Comparison of ENCODE assay signal across 13 cellular contexts in the genomic region with DNA sequence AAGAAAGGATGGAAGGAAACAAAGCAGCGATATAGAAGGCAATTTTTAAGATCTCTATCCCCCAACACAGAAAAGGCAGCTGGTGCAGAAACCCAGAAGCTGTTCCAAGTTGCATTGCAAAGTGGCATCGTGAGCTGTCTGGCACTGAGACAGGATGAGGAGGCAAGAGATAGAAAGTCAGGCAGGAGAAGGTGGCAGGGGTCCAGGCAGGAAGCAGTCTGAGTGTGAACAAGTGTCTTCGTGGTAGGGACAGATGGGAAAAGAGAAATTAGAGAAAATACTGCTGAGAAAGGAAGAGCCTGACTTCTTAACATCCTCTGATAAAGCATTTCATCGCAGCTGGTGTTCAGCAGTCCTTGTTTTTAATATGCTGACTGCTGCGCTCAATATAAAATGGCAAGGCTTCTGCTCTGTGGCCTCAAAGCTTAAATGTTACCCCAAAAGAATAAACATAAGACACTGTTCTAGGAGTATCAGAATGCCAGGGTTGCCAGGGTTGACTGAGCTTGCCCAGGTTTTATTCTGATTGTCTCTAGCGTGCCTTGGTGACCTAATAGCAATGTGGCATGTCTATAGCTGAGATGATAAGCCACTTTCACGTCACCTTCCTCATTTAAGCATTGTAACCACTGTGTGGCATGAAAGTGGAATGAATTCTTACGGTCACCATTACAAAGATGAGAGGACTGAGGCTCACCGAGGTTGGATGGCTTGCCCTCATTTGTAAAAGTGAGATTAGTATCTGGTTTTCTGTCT.
DNase-seq lines count a peak whose midpoint lies in the region; ATAC-seq, FAIRE-seq and TF ChIP-seq lines count a peak whose summit lies in the region.
"Had no signal": no experiment of that assay in that cellular context is flagged by ENCODE, and none has a peak within 500 bp of the region (broad histone marks: within the 10 kb centered on the region; RNA-seq: fewer than 3 reads in every experiment).

No MANE protein-coding gene starts in this region.

- H3K27me3 ChIP-seq in BE2C = no peaks in the 10 kb centered on the region
- no peaks in the 10 kb centered on the region for H3K27me3 ChIP-seq in fibroblast of lung (ENCODE audit: control insufficient read depth, insufficient read depth, low read length)
- H3K27me3 ChIP-seq in osteoblast (ENCODE audit: insufficient read depth, low read length) = no peaks in the 10 kb centered on the region
- H3K27me3 ChIP-seq: colonic mucosa had no signal

- H2AFZ ChIP-seq in fibroblast of lung (ENCODE audit: low read length) (no peak overlapping the region), osteoblast (ENCODE audit: low read length) (no peak overlapping the region)

- H3K9me3 ChIP-seq in BE2C (no peaks in the 10 kb centered on the region), fibroblast of lung (ENCODE audit: control insufficient read depth, insufficient read depth, low read depth, low read length) (no peaks in the 10 kb centered on the region), osteoblast (ENCODE audit: low read depth, low read length) (no peaks in the 10 kb centered on the region), kidney (ENCODE audit: control insufficient read depth in 1 of 2, low read length in 2 of 2) (no peaks in the 10 kb centered on the region)
- H3K9me3 ChIP-seq: colonic mucosa had no signal

- H4K20me1 ChIP-seq in fibroblast of lung (ENCODE audit: control insufficient read depth, extremely low read depth, insufficient read depth, low read length) = no peaks in the 10 kb centered on the region
- H4K20me1 ChIP-seq in osteoblast (ENCODE audit: insufficient read depth, low read length) = no peaks in the 10 kb centered on the region

- ATAC-seq in GM19351 (IDR thresholded peaks at IDR 0.05; ENCODE audit: unreplicated experiment) = no peak
- ATAC-seq: HCT116 had no signal

- H3K9ac ChIP-seq in fibroblast of lung (ENCODE audit: insufficient read depth, low read length) (no peak overlapping the region), kidney (ENCODE audit: low read length in 2 of 2) (no peak overlapping the region)

- H3K4me3 ChIP-seq in BE2C (ENCODE audit: low read depth, low read length) = no peak overlapping the region
- H3K4me3 ChIP-seq in fibroblast of lung (replicated peaks in 1 of 4; ENCODE audit: control extremely low read depth in 1 of 4, insufficient read depth in 1 of 4, low read depth in 3 of 4, low read length in 4 of 4) = no peak overlapping the region
- no peak overlapping the region for H3K4me3 ChIP-seq in osteoblast (ENCODE audit: insufficient read depth, low read length)
- no peak overlapping the region for H3K4me3 ChIP-seq in kidney (ENCODE audit: low read length in 2 of 2)
- H3K4me3 ChIP-seq: colonic mucosa had no signal

- no peak for TF ChIP-seq CTCF in BE2C (IDR thresholded peaks at IDR 0.05; ENCODE audit: low read depth, low read length)
- no peak for TF ChIP-seq CTCF in fibroblast of lung (conservative IDR thresholded peaks at IDR 0.05 in 1 of 2, IDR thresholded peaks at IDR 0.05 in 1 of 2; ENCODE audit: low read depth in 1 of 2, low read length in 2 of 2)
- no peak for TF ChIP-seq CTCF in osteoblast (IDR thresholded peaks at IDR 0.05; ENCODE audit: extremely low read depth, low read depth, low read length)
- no peak for TF ChIP-seq CTCF in kidney (IDR thresholded peaks at IDR 0.05; ENCODE audit: borderline replicate concordance, extremely low read depth, insufficient read depth)

- H3K79me2 ChIP-seq in fibroblast of lung (ENCODE audit: control insufficient read depth, insufficient read depth, low read length) = no peaks in the 10 kb centered on the region
- H3K79me2 ChIP-seq in osteoblast (ENCODE audit: insufficient read depth, low read length) = no peaks in the 10 kb centered on the region

- no peak for FAIRE-seq in kidney (lab: Jason Lieb, UNC)
- FAIRE-seq: urothelium cell line had no signal

- intact Hi-C loops in kidney (cut with DNase I) = no loop called here

- H3K4me2 ChIP-seq in fibroblast of lung (ENCODE audit: extremely low read depth, insufficient read depth, low read length) (no peak overlapping the region), osteoblast (ENCODE audit: insufficient read depth, low read length) (peak overlapping the region; percentile 43)

- no peaks in the 10 kb centered on the region for H3K36me3 ChIP-seq in BE2C
- H3K36me3 ChIP-seq in fibroblast of lung (ENCODE audit: control insufficient read depth, insufficient read depth, low read length) = no peaks in the 10 kb centered on the region
- no peaks in the 10 kb centered on the region for H3K36me3 ChIP-seq in osteoblast (ENCODE audit: insufficient read depth, low read length)
- no peaks in the 10 kb centered on the region for H3K36me3 ChIP-seq in kidney (ENCODE audit: control insufficient read depth in 1 of 2, insufficient read depth in 2 of 2, low read length in 2 of 2)
- H3K36me3 ChIP-seq: colonic mucosa had no signal

- H3K4me1 ChIP-seq in BE2C = 0 out of 2 replicates have a peak, but pooled peaks cover 4% of the 10 kb centered on the region
- H3K4me1 ChIP-seq in fibroblast of lung (ENCODE audit: control insufficient read depth, extremely low read depth, insufficient read depth, low read length) = no peaks in the 10 kb centered on the region
- peaks cover 20% of the 10 kb centered on the region for H3K4me1 ChIP-seq in osteoblast (ENCODE audit: insufficient read depth, low read length)
- no peaks in the 10 kb centered on the region for H3K4me1 ChIP-seq in kidney (ENCODE audit: control insufficient read depth in 1 of 2, insufficient read depth in 1 of 2, low read depth in 1 of 2, low read length in 2 of 2)
- H3K4me1 ChIP-seq: colonic mucosa had no signal

- H3K27ac ChIP-seq in fibroblast of lung (ENCODE audit: insufficient read depth, low read length) (no peak overlapping the region), osteoblast (ENCODE audit: low read depth, low read length) (no peak overlapping the region), kidney (ENCODE audit: low read depth in 2 of 2, low read length in 2 of 2) (no peak overlapping the region)
- H3K27ac ChIP-seq: C4-2B, colonic mucosa had no signal

- DNase-seq in BE2C (peak; percentile 9), NCI-H2196 treated with DMSO at 0.1 percent for 48 hours (lab: John Stamatoyannopoulos, UW; ENCODE audit: unreplicated experiment) (peak; percentile 39), fibroblast of lung (ENCODE audit: low read depth in 2 of 2) (peak; percentile 28 to 64), osteoblast (ENCODE audit: insufficient read length, low spot score, missing footprints) (peak; percentile 61), GDM1 (lab: John Stamatoyannopoulos, UW) (no peak), kidney (no peak), SKM-1 treated with dmso at 0.1 percent for 144 hours (lab: John Stamatoyannopoulos, UW; ENCODE audit: unreplicated experiment) (no peak)
- DNase-seq: kidney glomerular epithelial cell had no signal

Comparison
In these comparisons a context has a peak if more than half of its experiments do, and no peak if none do; other contexts are left out.
1. DNase-seq: peak in BE2C (single experiment), NCI-H2196 treated with DMSO at 0.1 percent for 48 hours (single experiment), fibroblast of lung (2 of 2) and osteoblast (single experiment); none in GDM1 (single experiment), kidney (single experiment) and SKM-1 treated with dmso at 0.1 percent for 144 hours (single experiment).